Comparison of ENCODE assay signal across 14 cellular contexts in the genomic region with DNA sequence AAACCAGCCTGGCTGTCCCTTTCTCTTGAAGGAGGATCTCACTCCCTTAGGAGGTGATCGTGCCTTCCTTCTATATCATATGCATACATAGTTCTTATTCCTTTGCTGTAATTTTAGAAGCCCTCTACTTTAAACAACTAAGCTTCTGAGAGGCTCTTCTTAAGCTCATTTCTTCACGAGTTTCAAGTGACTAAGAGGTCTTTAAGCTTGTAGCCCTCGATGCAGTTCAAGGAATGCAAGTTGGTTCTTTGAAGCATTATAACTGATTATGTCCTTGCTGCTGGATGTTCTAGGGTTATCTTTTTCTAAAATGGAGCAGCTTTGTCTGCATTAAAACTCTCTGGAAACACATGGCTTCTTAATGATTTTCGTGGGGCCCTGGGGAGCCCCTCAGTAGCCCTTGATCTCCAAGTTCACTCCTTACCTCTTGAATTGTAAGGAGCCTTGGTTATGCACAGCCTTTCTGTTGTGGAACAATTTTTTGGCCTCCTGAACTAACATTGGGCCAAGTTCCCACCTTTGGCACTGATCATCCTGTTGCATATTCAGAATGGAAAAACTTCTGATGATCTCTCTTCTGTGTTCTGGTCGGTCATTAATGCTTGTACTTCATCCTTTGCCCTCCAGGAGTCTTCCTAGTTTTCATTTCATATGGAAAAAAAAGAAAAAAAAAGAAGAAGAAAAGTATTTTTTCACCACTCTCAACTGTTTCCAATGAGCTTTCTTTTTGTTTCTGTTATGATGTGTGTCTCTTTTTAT. TPM values are rescaled to one million over a fixed set of nuclear protein-coding genes. Genes with fewer than 3 reads are reported as not detected.
DNase-seq lines count a peak whose midpoint lies in the region; ATAC-seq, FAIRE-seq and TF ChIP-seq lines count a peak whose summit lies in the region.
"Had no signal": no experiment of that assay in that cellular context is flagged by ENCODE, and none has a peak within 500 bp of the region (broad histone marks: within the 10 kb centered on the region; RNA-seq: fewer than 3 reads in every experiment).

No MANE protein-coding gene starts in this region.

- H3K4me3 ChIP-seq in GM23248 (0 out of 2 replicates have a peak overlapping the region, but pooled peaks have one; percentile 14), bronchial epithelial cell (ENCODE audit: low read depth, low read length) (no peak overlapping the region), right cardiac atrium (ENCODE audit: low read length) (no peak overlapping the region), gastrocnemius medialis (no peak overlapping the region), A673 (ENCODE audit: low read depth, low read length, poor library complexity, severe bottlenecking) (no peak overlapping the region)
- H3K4me3 ChIP-seq: adrenal gland had no signal

- H3K4me2 ChIP-seq in GM23248 (ENCODE audit: unreplicated experiment) = peak overlapping the region; percentile 69

- TF ChIP-seq POLR2A in gastrocnemius medialis (IDR thresholded peaks at IDR 0.05) = no peak

- TF ChIP-seq CTCF in bronchial epithelial cell (IDR thresholded peaks at IDR 0.05; ENCODE audit: insufficient read depth, low read length, severe bottlenecking) (peak; percentile 11), gastrocnemius medialis (IDR thresholded peaks at IDR 0.05 in 4 of 5, conservative IDR thresholded peaks at IDR 0.05 in 1 of 5) (no peak), A673 (conservative IDR thresholded peaks at IDR 0.05; ENCODE audit: low read depth, low read length) (no peak; the same call in 1 of the 2 replicates)

- peaks cover 100% of the 10 kb centered on the region for H3K79me2 ChIP-seq in GM23248 (ENCODE audit: insufficient read depth)

- peaks cover 35% of the 10 kb centered on the region for H3F3A ChIP-seq in GM23248 (ENCODE audit: insufficient read depth)

- peaks cover 8% of the 10 kb centered on the region; the same call in 1 of the 2 replicates for H4K20me1 ChIP-seq in GM23248 (ENCODE audit: insufficient read depth)

- H3K9me3 ChIP-seq in GM23248 (ENCODE audit: low read depth) (no peaks in the 10 kb centered on the region), right cardiac atrium (ENCODE audit: control insufficient read depth, low read length) (no peaks in the 10 kb centered on the region), gastrocnemius medialis (no peaks in the 10 kb centered on the region), A673 (ENCODE audit: low read depth, low read length, poor library complexity, severe bottlenecking) (no peaks in the 10 kb centered on the region)
- H3K9me3 ChIP-seq: adrenal gland had no signal

- CTCF ChIA-PET in A673 (lab: Charles Lee) = interaction anchor here (0.6 kb wide), 1 partner anchor 326 kb away, joined by 3 read pairs; no protein-coding TSS in a partner anchor

- BruUV-seq in A673 (replicated peaks; lab: Mats Ljungman, UMichigan) = no TSS peak

- no peaks in the 10 kb centered on the region for H3K27me3 ChIP-seq in GM23248 (replicated peaks; ENCODE audit: insufficient read depth)
- H3K27me3 ChIP-seq in bronchial epithelial cell (ENCODE audit: control insufficient read depth, insufficient read depth, low read length) = no peaks in the 10 kb centered on the region
- no peaks in the 10 kb centered on the region for H3K27me3 ChIP-seq in right cardiac atrium (ENCODE audit: control insufficient read depth, insufficient read depth)
- H3K27me3 ChIP-seq in gastrocnemius medialis = no peaks in the 10 kb centered on the region
- H3K27me3 ChIP-seq in A673 (replicated peaks; ENCODE audit: insufficient read depth, low read depth, low read length, poor library complexity) = no peaks in the 10 kb centered on the region
- H3K27me3 ChIP-seq: adrenal gland had no signal

- POLR2A ChIA-PET in A673 (lab: Charles Lee; ENCODE audit: low non-redundant PET) = no interaction called here

- 25 to 27% methylated on average over 5 of the region's 5 CpGs for WGBS in GM23248 (ENCODE audit: low coverage in 1 of 2, low lambda C conversion rate in 2 of 2, missing lambda C conversion rate in 2 of 2), 2 experiments
- WGBS in right cardiac atrium = 72% methylated on average over 5 of the region's 5 CpGs

- H3K9me2 ChIP-seq in GM23248 (ENCODE audit: insufficient read depth) = no peaks in the 10 kb centered on the region

- peak overlapping the region; percentile 91 for H3K27ac ChIP-seq in GM23248
- H3K27ac ChIP-seq in right cardiac atrium (ENCODE audit: low read length) = no peak overlapping the region
- peak overlapping the region; percentile 13 to 68 (median 60) for H3K27ac ChIP-seq in gastrocnemius medialis
- H3K27ac ChIP-seq in A673 (ENCODE audit: low read depth, low read length, poor library complexity, severe bottlenecking) = no peak overlapping the region
- H3K27ac ChIP-seq: adrenal gland, parathyroid adenoma had no signal

- no peak for FAIRE-seq in bronchial epithelial cell (lab: Jason Lieb, UNC)

- H2AFZ ChIP-seq in GM23248 = no peak overlapping the region
- H2AFZ ChIP-seq: parathyroid adenoma had no signal

- in situ Hi-C loops in GM23248 (cut with MboI) = no loop called here
- in situ Hi-C loops in gastrocnemius medialis (cut with MboI; ENCODE audit: low sequenced_read_pairs in 4 of 4) = no loop called here

- peak overlapping the region; percentile 4; the same call in 1 of the 2 replicates for H3K9ac ChIP-seq in GM23248
- H3K9ac ChIP-seq: parathyroid adenoma had no signal

- ATAC-seq in right cardiac atrium (peak; percentile 30 to 69), gastrocnemius medialis (peak; percentile 21 to 24), HG03521 (IDR thresholded peaks at IDR 0.05; ENCODE audit: unreplicated experiment) (no peak)
- ATAC-seq: activated CD4-positive, CD25-positive, alpha-beta regulatory T cell treated with anti-CD3 and anti-CD28 coated beads, Interleukin-2, amount 50 U/mL, for 24 hours; stimulated activated naive B cell treated with anti-CD40 and anti-IgM and Interleukin-4, amounts not matched to agents 10 μg/mL and 1 μg/mL and 100 μg/mL, for 72 hours had no signal

- DNase-seq in GM23248 (peak; percentile 60), bronchial epithelial cell (ENCODE audit: low read depth) (no peak), right cardiac atrium (no peak), gastrocnemius medialis (no peak), A673 (ENCODE audit: low spot score) (no peak)
- DNase-seq in activated CD4-positive, alpha-beta T cell treated with anti-CD3 and anti-CD28 coated beads for 48 hours = no peak
- DNase-seq in NK-92 treated with Interleukin-12 subunit alpha and Interleukin-12 subunit beta, amount 100 ng/mL, for 24 hours (lab: John Stamatoyannopoulos, UW) = no peak
- DNase-seq: adrenal gland; NCI-H2171 treated with DMSO at 0.1 percent for 48 hours; stimulated activated CD4-positive, alpha-beta T cell treated with anti-CD3 and anti-CD28 coated beads, Interleukin-4, amount 100 ng/mL, for 24 hours; stimulated activated naive B cell treated with anti-CD40 and anti-IgM and Interleukin-4, amounts not matched to agents 10 μg/mL and 1 μg/mL and 100 μg/mL, for 72 hours had no signal

- H3K36me3 ChIP-seq in GM23248 (ENCODE audit: low read depth) (no peaks in the 10 kb centered on the region), bronchial epithelial cell (ENCODE audit: control insufficient read depth, insufficient read depth, low read length) (no peaks in the 10 kb centered on the region), gastrocnemius medialis (no peaks in the 10 kb centered on the region), A673 (ENCODE audit: insufficient read depth, low read length, poor library complexity, severe bottlenecking) (no peaks in the 10 kb centered on the region)
- H3K36me3 ChIP-seq: adrenal gland had no signal

- intact Hi-C loops in right cardiac atrium (cut with DNase I) = no loop called here
- intact Hi-C loops in gastrocnemius medialis (cut with DNase I; ENCODE audit: low total_unique reads) = no loop called here
- intact Hi-C loops in A673 (cut with micrococcal nuclease; ENCODE audit: unreplicated experiment) = no loop called here

- H3K4me1 ChIP-seq in GM23248 (ENCODE audit: insufficient read depth) (peaks cover 75% of the 10 kb centered on the region), right cardiac atrium (ENCODE audit: control insufficient read depth, insufficient read depth, low read length) (peaks cover 26% of the 10 kb centered on the region), gastrocnemius medialis (peaks cover 67 to 84% of the 10 kb centered on the region in 2 donors), A673 (ENCODE audit: insufficient read depth, low read length, poor library complexity, severe bottlenecking) (no peaks in the 10 kb centered on the region)
- H3K4me1 ChIP-seq: parathyroid adenoma had no signal

RNA-seq across cellular contexts. Expression of gene RASSF8, which starts 12.6 kb away (rescaled TPM):
- total RNA-seq in GM23248 (2014; rRNA removed; shearing (Covaris generic)) = 80.1 and 108 TPM in 2 replicates
- polyA plus RNA-seq in GM23248 (2016; fragmentation: Nextera tagmentation; extraction: Ambion mirVana) (11.2 and 13.6 TPM in 2 replicates), right cardiac atrium (13.0 TPM)
- total RNA-seq in bronchial epithelial cell (14.3 and 19.0 TPM in 2 replicates), right cardiac atrium (10 to 100 TPM; 62.1 to 94.6 (median 79.5) TPM), gastrocnemius medialis (10 to 100 TPM; 23.6 to 36.8 (median 28.0) TPM), A673 (2021) (19.8 and 23.1 TPM in 2 replicates)

Comparison
In these comparisons a context has a peak if more than half of its experiments do, and no peak if none do; other contexts are left out.
1. H3K27ac ChIP-seq: peak in GM23248 (single experiment) and gastrocnemius medialis (4 of 4); none in right cardiac atrium (single experiment) and A673 (single experiment).